Comparison of ENCODE assay signal across 1 cellular context in genomic region chr16:21666772-21667171, GRCh38.
TF ChIP-seq lines count a peak whose summit lies in the region.

No MANE protein-coding gene starts in this region.

TF ChIP-seq in HepG2, 621 proteins besides CTCF, POLR2A, EP300 and RAD21 (continued from another document):
- no peak for TF ChIP-seq ZNF280D (CRISPR knock-in tag; IDR thresholded peaks at IDR 0.05)
- TF ChIP-seq RNF219 (CRISPR knock-in tag; IDR thresholded peaks at IDR 0.05), result no peak
- TF ChIP-seq FOXK2 (IDR thresholded peaks at IDR 0.05), result no peak
- no peak for TF ChIP-seq E2F5 (CRISPR knock-in tag; conservative IDR thresholded peaks at IDR 0.05)
- no peak for TF ChIP-seq MBD4 (IDR thresholded peaks at IDR 0.05; ENCODE audit: borderline replicate concordance, low read length)
- no peak for TF ChIP-seq KAT2B (IDR thresholded peaks at IDR 0.05; ENCODE audit: borderline replicate concordance, low read depth, low read length)
- peak; percentile 98 for TF ChIP-seq SIX4 (CRISPR knock-in tag; IDR thresholded peaks at IDR 0.05)
- TF ChIP-seq TRAFD1 (CRISPR knock-in tag; IDR thresholded peaks at IDR 0.05; ENCODE audit: borderline replicate concordance), result no peak
- no peak for TF ChIP-seq ZNF589 (CRISPR knock-in tag; conservative IDR thresholded peaks at IDR 0.05)
- TF ChIP-seq HDAC2 (CRISPR knock-in tag; IDR thresholded peaks at IDR 0.05), result peak; percentile 47; the same call in 1 of the 2 replicates
- no peak for TF ChIP-seq ZKSCAN8 (CRISPR knock-in tag; IDR thresholded peaks at IDR 0.05; ENCODE audit: borderline replicate concordance)
- TF ChIP-seq CERS6 (CRISPR knock-in tag; IDR thresholded peaks at IDR 0.05), result no peak
- TF ChIP-seq NCOA2 (CRISPR knock-in tag; IDR thresholded peaks at IDR 0.05), result peak; percentile 59; the same call in 1 of the 2 replicates
- TF ChIP-seq ZNF776 (CRISPR knock-in tag; IDR thresholded peaks at IDR 0.05), result 0 out of 2 replicates have a peak, but pooled peaks have one; percentile 18
- no peak for TF ChIP-seq SRF (IDR thresholded peaks at IDR 0.05; ENCODE audit: low read depth, low read length)
- TF ChIP-seq ARNT (IDR thresholded peaks at IDR 0.05), result no peak
- peak; percentile 38; the same call in 1 of the 2 replicates for TF ChIP-seq MIER2 (CRISPR knock-in tag; IDR thresholded peaks at IDR 0.05)
- TF ChIP-seq GPBP1L1 (CRISPR knock-in tag; IDR thresholded peaks at IDR 0.05), result no peak
- TF ChIP-seq SP1 (IDR thresholded peaks at IDR 0.05), result no peak
- TF ChIP-seq SP1 (CRISPR knock-in tag; IDR thresholded peaks at IDR 0.05), result no peak
- no peak for TF ChIP-seq HNRNPL (IDR thresholded peaks at IDR 0.05; ENCODE audit: low read depth, low read length)
- TF ChIP-seq POLR2AphosphoS2 (IDR thresholded peaks at IDR 0.05; ENCODE audit: low read depth, low read length), result no peak
- no peak; the same call in 1 of the 2 replicates for TF ChIP-seq ZNF772 (CRISPR knock-in tag; IDR thresholded peaks at IDR 0.05)
- peak; percentile 61; the same call in 1 of the 2 replicates for TF ChIP-seq NCOA1 (CRISPR knock-in tag; IDR thresholded peaks at IDR 0.05)
- TF ChIP-seq ZBTB7B (CRISPR knock-in tag; IDR thresholded peaks at IDR 0.05), result peak; percentile 79; the same call in 1 of the 2 replicates
- TF ChIP-seq ZNF878 (CRISPR knock-in tag; IDR thresholded peaks at IDR 0.05), result no peak
- TF ChIP-seq HCFC1 (IDR thresholded peaks at IDR 0.05; ENCODE audit: low read depth, low read length), result no peak
- TF ChIP-seq AGO2 (optimal IDR thresholded peaks at IDR 0.05; ENCODE audit: low read depth, low read length), result no peak
- no peak for TF ChIP-seq GLMP (CRISPR knock-in tag; IDR thresholded peaks at IDR 0.05; ENCODE audit: borderline replicate concordance)
- TF ChIP-seq NFYB (CRISPR knock-in tag; IDR thresholded peaks at IDR 0.05), result no peak
- no peak for TF ChIP-seq LCORL (IDR thresholded peaks at IDR 0.05)
- peak; percentile 55; the same call in 1 of the 2 replicates for TF ChIP-seq LCORL (CRISPR knock-in tag; IDR thresholded peaks at IDR 0.05)
- TF ChIP-seq PPARG (CRISPR knock-in tag; conservative IDR thresholded peaks at IDR 0.05), result 0 out of 2 replicates have a peak, but pooled peaks have one; percentile 63
- no peak for TF ChIP-seq ARNTL (CRISPR knock-in tag; IDR thresholded peaks at IDR 0.05)
- peak; percentile 6 for TF ChIP-seq ZFP36 (IDR thresholded peaks at IDR 0.05; ENCODE audit: borderline replicate concordance, low read depth, low read length, partially characterized antibody)
- TF ChIP-seq ZNF362 (CRISPR knock-in tag; IDR thresholded peaks at IDR 0.05; ENCODE audit: borderline replicate concordance), result 0 out of 2 replicates have a peak, but pooled peaks have one; percentile 7
- TF ChIP-seq ZBTB44 (CRISPR knock-in tag; IDR thresholded peaks at IDR 0.05), result no peak
- TF ChIP-seq SPEN (CRISPR knock-in tag; IDR thresholded peaks at IDR 0.05; ENCODE audit: low read depth), result no peak
- 0 out of 2 replicates have a peak, but pooled peaks have one; percentile 48 for TF ChIP-seq TARDBP (CRISPR knock-in tag; IDR thresholded peaks at IDR 0.05)
- TF ChIP-seq TBX3 (IDR thresholded peaks at IDR 0.05; ENCODE audit: borderline replicate concordance), result no peak
- TF ChIP-seq STAT5B (CRISPR knock-in tag; IDR thresholded peaks at IDR 0.05), result no peak
- TF ChIP-seq HMGXB4 (CRISPR knock-in tag; IDR thresholded peaks at IDR 0.05; ENCODE audit: borderline replicate concordance in 1 of 2, low read depth in 1 of 2), result no peak
- no peak for TF ChIP-seq PHB2 (IDR thresholded peaks at IDR 0.05; ENCODE audit: partially characterized antibody)
- 0 out of 2 replicates have a peak, but pooled peaks have one; percentile 13 for TF ChIP-seq ZSCAN29 (CRISPR knock-in tag; conservative IDR thresholded peaks at IDR 0.05)
- no peak for TF ChIP-seq SAP130 (CRISPR knock-in tag; IDR thresholded peaks at IDR 0.05; ENCODE audit: low read depth)
- TF ChIP-seq NBN (conservative IDR thresholded peaks at IDR 0.05), result no peak
- peak; percentile 61; the same call in 1 of the 2 replicates for TF ChIP-seq ZNF788 (CRISPR knock-in tag; IDR thresholded peaks at IDR 0.05; ENCODE audit: borderline replicate concordance)
